1 cellular context compared by ENCODE assay signal in genomic region chr17:44112284-44113280, GRCh38.
TF ChIP-seq lines count a peak whose summit lies in the region.

No MANE protein-coding gene starts in this region.

TF ChIP-seq in K562, 482 proteins besides CTCF, POLR2A, EP300 and RAD21:
- 0 out of 2 replicates have a peak, but pooled peaks have one; percentile 24 for TF ChIP-seq EGR1 (conservative IDR thresholded peaks at IDR 0.05)
- no peak for TF ChIP-seq HMGXB4 (CRISPR knock-in tag; IDR thresholded peaks at IDR 0.05)
- TF ChIP-seq CBX1 (IDR thresholded peaks at IDR 0.05; ENCODE audit: low read depth): no peak
- no peak for TF ChIP-seq NCOA1 (IDR thresholded peaks at IDR 0.05; ENCODE audit: low read depth)
